ENCODE assay signal across 8 cellular contexts in genomic region chr1:66282343-66282852, GRCh38.
DNase-seq lines count a peak whose midpoint lies in the region; ATAC-seq, FAIRE-seq and TF ChIP-seq lines count a peak whose summit lies in the region.

No MANE protein-coding gene starts in this region.

- intact Hi-C loops in activated T-helper 2 cell treated with anti-CD3 and anti-CD28 coated beads, Interferon-gamma antibody, Interleukin-2, Interleukin-4, amounts not matched to agents 10 μg/mL and 5 μg/mL and 100 μg/mL, durations not matched to agents 14 hours and 24 hours and 36 hours (cut with micrococcal nuclease): loop anchor here (1.0 to 10.0 kb wide), 11 partner anchors 11 to 888 kb away; no protein-coding TSS in a partner anchor
- intact Hi-C loops in adrenal gland (cut with DNase I): no loop called here

- H3K4me1 Mint-ChIP-seq in CD8-positive, alpha-beta memory T cell: peaks cover 70 to 95% (median 94%) of the 10 kb centered on the region in 3 donors
- H3K4me1 Mint-ChIP-seq in activated T-helper 2 cell treated with anti-CD3 and anti-CD28 coated beads, Interferon-gamma antibody, Interleukin-2, Interleukin-4, amounts not matched to agents 10 μg/mL and 5 μg/mL and 100 μg/mL, durations not matched to agents 14 hours and 24 hours and 36 hours (ENCODE audit: low read depth): peaks cover 69% of the 10 kb centered on the region
- peaks cover 92% of the 10 kb centered on the region for H3K4me1 Mint-ChIP-seq in stimulated activated naive CD8-positive, alpha-beta T cell treated with anti-CD3 and anti-CD28 coated beads, Interleukin-15, Interleukin-2, amounts not matched to agents 100 ng/mL and 50 ng/mL, for 24 hours (ENCODE audit: low read depth)

- WGBS in adrenal gland, 4 donors: 42 to 69% (median 60%) methylated on average over 2 of the region's 2 CpGs

- no peak overlapping the region for H3K27ac ChIP-seq in CD8-positive, alpha-beta memory T cell (ENCODE audit: low read depth, low read length)
- no peak overlapping the region for H3K27ac ChIP-seq in adrenal gland

- no peaks in the 10 kb centered on the region for H3K9me3 ChIP-seq in CD8-positive, alpha-beta memory T cell (ENCODE audit: low read length)
- no peaks in the 10 kb centered on the region for H3K9me3 ChIP-seq in adrenal gland (replicated peaks in 1 of 3)

- no peaks in the 10 kb centered on the region for H3K36me3 Mint-ChIP-seq in CD8-positive, alpha-beta memory T cell
- peaks cover 4% of the 10 kb centered on the region for H3K36me3 Mint-ChIP-seq in activated T-helper 2 cell treated with anti-CD3 and anti-CD28 coated beads, Interferon-gamma antibody, Interleukin-2, Interleukin-4, amounts not matched to agents 10 μg/mL and 5 μg/mL and 100 μg/mL, durations not matched to agents 14 hours and 24 hours and 36 hours (ENCODE audit: low read depth)
- H3K36me3 Mint-ChIP-seq in stimulated activated naive CD8-positive, alpha-beta T cell treated with anti-CD3 and anti-CD28 coated beads, Interleukin-15, Interleukin-2, amounts not matched to agents 100 ng/mL and 50 ng/mL, for 24 hours (ENCODE audit: low read depth): no peaks in the 10 kb centered on the region

- no peaks in the 10 kb centered on the region for H3K9me3 Mint-ChIP-seq in CD8-positive, alpha-beta memory T cell
- peaks cover 3% of the 10 kb centered on the region for H3K9me3 Mint-ChIP-seq in activated T-helper 2 cell treated with anti-CD3 and anti-CD28 coated beads, Interferon-gamma antibody, Interleukin-2, Interleukin-4, amounts not matched to agents 10 μg/mL and 5 μg/mL and 100 μg/mL, durations not matched to agents 14 hours and 24 hours and 36 hours
- no peaks in the 10 kb centered on the region for H3K9me3 Mint-ChIP-seq in stimulated activated naive CD8-positive, alpha-beta T cell treated with anti-CD3 and anti-CD28 coated beads, Interleukin-15, Interleukin-2, amounts not matched to agents 100 ng/mL and 50 ng/mL, for 24 hours

- peaks cover 72% of the 10 kb centered on the region for H3K4me1 ChIP-seq in CD8-positive, alpha-beta memory T cell (ENCODE audit: insufficient read depth, low read length)
- no peaks in the 10 kb centered on the region for H3K4me1 ChIP-seq in adrenal gland (replicated peaks in 1 of 2)

- TF ChIP-seq CTCF in adrenal gland (IDR thresholded peaks at IDR 0.05): no peak

- H3K27ac Mint-ChIP-seq in CD8-positive, alpha-beta memory T cell: peak overlapping the region; percentile 50 to 90 (median 86)
- H3K27ac Mint-ChIP-seq in activated T-helper 2 cell treated with anti-CD3 and anti-CD28 coated beads, Interferon-gamma antibody, Interleukin-2, Interleukin-4, amounts not matched to agents 10 μg/mL and 5 μg/mL and 100 μg/mL, durations not matched to agents 14 hours and 24 hours and 36 hours: peak overlapping the region; percentile 86
- H3K27ac Mint-ChIP-seq in stimulated activated naive CD8-positive, alpha-beta T cell treated with anti-CD3 and anti-CD28 coated beads, Interleukin-15, Interleukin-2, amounts not matched to agents 100 ng/mL and 50 ng/mL, for 24 hours: peak overlapping the region; percentile 94

- CTCF ChIA-PET in CD8-positive, alpha-beta memory T cell (lab: Charles Lee): interaction anchor here (0.5 to 3.7 kb wide), 14 partner anchors 10 to 1458 kb away, joined by 3 to 33 read pairs (median 3); no protein-coding TSS in a partner anchor

- H3K36me3 ChIP-seq in CD8-positive, alpha-beta memory T cell (ENCODE audit: insufficient read depth, low read length): no peaks in the 10 kb centered on the region
- no peaks in the 10 kb centered on the region for H3K36me3 ChIP-seq in adrenal gland (replicated peaks in 1 of 2)

- no peaks in the 10 kb centered on the region for H3K27me3 ChIP-seq in CD8-positive, alpha-beta memory T cell (ENCODE audit: insufficient read depth, low read length, poor library complexity, severe bottlenecking)
- peaks cover 4% of the 10 kb centered on the region for H3K27me3 ChIP-seq in adrenal gland

- POLR2A ChIA-PET in CD8-positive, alpha-beta memory T cell (lab: Charles Lee): interaction anchor here (0.7 to 1.5 kb wide), 2 partner anchors 18 to 31 kb away, joined by 3 to 4 read pairs; no protein-coding TSS in a partner anchor

- peak; percentile 79 for ATAC-seq in GM21390 (IDR thresholded peaks at IDR 0.05; ENCODE audit: unreplicated experiment)

- H3K4me3 ChIP-seq in CD8-positive, alpha-beta memory T cell (ENCODE audit: low read length): no peak overlapping the region
- no peak overlapping the region for H3K4me3 ChIP-seq in adrenal gland

- no peak for FAIRE-seq in HTR-8/SVneo (lab: Jason Lieb, UNC)

- peak overlapping the region in 3 of 7 donors; percentile 2 to 18 (median 6) for H3K4me3 Mint-ChIP-seq in CD8-positive, alpha-beta memory T cell
- peak overlapping the region; percentile 35 for H3K4me3 Mint-ChIP-seq in activated T-helper 2 cell treated with anti-CD3 and anti-CD28 coated beads, Interferon-gamma antibody, Interleukin-2, Interleukin-4, amounts not matched to agents 10 μg/mL and 5 μg/mL and 100 μg/mL, durations not matched to agents 14 hours and 24 hours and 36 hours (ENCODE audit: low read depth)
- peak overlapping the region; percentile 43 for H3K4me3 Mint-ChIP-seq in stimulated activated naive CD8-positive, alpha-beta T cell treated with anti-CD3 and anti-CD28 coated beads, Interleukin-15, Interleukin-2, amounts not matched to agents 100 ng/mL and 50 ng/mL, for 24 hours

- DNase-seq in CD8-positive, alpha-beta memory T cell: peak; percentile 12 to 76 (median 57)
- DNase-seq in HTR-8/SVneo (ENCODE audit: insufficient read length, low spot score): peak; percentile 14
- DNase-seq in activated T-helper 2 cell treated with anti-CD3 and anti-CD28 coated beads, Interferon-gamma antibody, Interleukin-2, Interleukin-4, amounts not matched to agents 10 μg/mL and 5 μg/mL and 100 μg/mL, durations not matched to agents 14 hours and 24 hours and 36 hours (ENCODE audit: low spot score): peak; percentile 60
- peak; percentile 94 for DNase-seq in iris pigment epithelial cell (ENCODE audit: low read depth)
- no peak for DNase-seq in adrenal gland
- no peak for DNase-seq in NCI-H2196 treated with DMSO at 0.1 percent for 48 hours (lab: John Stamatoyannopoulos, UW; ENCODE audit: unreplicated experiment)

- H3K27me3 Mint-ChIP-seq in CD8-positive, alpha-beta memory T cell: no peaks in the 10 kb centered on the region
- H3K27me3 Mint-ChIP-seq in activated T-helper 2 cell treated with anti-CD3 and anti-CD28 coated beads, Interferon-gamma antibody, Interleukin-2, Interleukin-4, amounts not matched to agents 10 μg/mL and 5 μg/mL and 100 μg/mL, durations not matched to agents 14 hours and 24 hours and 36 hours (ENCODE audit: low read depth): peaks cover 19% of the 10 kb centered on the region
- H3K27me3 Mint-ChIP-seq in stimulated activated naive CD8-positive, alpha-beta T cell treated with anti-CD3 and anti-CD28 coated beads, Interleukin-15, Interleukin-2, amounts not matched to agents 100 ng/mL and 50 ng/mL, for 24 hours: no peaks in the 10 kb centered on the region

- no peak for TF ChIP-seq POLR2A in adrenal gland (IDR thresholded peaks at IDR 0.05)

Comparison
In these comparisons a context has a peak if more than half of its experiments do, and no peak if none do; other contexts are left out.
1. DNase-seq: peak in CD8-positive, alpha-beta memory T cell (5 of 5), HTR-8/SVneo (single experiment), activated T-helper 2 cell treated with anti-CD3 and anti-CD28 coated beads, Interferon-gamma antibody, Interleukin-2, Interleukin-4, amounts not matched to agents 10 μg/mL and 5 μg/mL and 100 μg/mL, durations not matched to agents 14 hours and 24 hours and 36 hours (single experiment) and iris pigment epithelial cell (single experiment); none in adrenal gland (0 of 7) and NCI-H2196 treated with DMSO at 0.1 percent for 48 hours (single experiment).
2. Peak in every context shown above with its lines, with median percentiles within 50 percentile points of each other: H3K27ac Mint-ChIP-seq.